32 cellular contexts compared by ENCODE assay signal in the genomic region with DNA sequence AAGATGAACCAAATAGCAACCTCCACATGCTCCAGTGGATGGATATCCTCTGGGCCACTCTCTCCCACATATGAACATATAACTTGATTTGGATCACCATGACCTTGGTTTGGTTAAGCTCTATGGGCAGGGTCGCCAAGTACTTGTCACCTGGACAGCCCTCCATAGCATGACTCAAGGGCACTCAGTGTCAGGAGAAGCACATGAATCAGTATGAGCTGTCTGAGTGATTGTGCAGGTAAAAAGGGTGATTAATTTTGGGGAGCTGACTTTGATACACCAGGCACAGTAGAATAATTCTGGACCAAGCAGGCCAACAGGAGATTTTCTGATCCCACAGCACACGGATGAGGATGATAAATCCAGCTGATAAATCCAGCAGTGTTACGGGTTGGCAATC.
"Had no signal": no experiment of that assay in that cellular context is flagged by ENCODE, and none has a peak within 500 bp of the region (broad histone marks: within the 10 kb centered on the region; RNA-seq: fewer than 3 reads in every experiment).

No MANE protein-coding gene starts in this region.

- H3K27ac ChIP-seq: brain microvascular endothelial cell, cardiac muscle cell, Peyer's patch, WERI-Rb-1 had no signal

- H3K27me3 Mint-ChIP-seq: activated CD4-positive, alpha-beta memory T cell treated with anti-CD3 and anti-CD28 coated beads, Interleukin-2, amount 10 ng/mL, durations not matched to agents 7 days and 5 days; activated CD8-positive, alpha-beta memory T cell treated with anti-CD3 and anti-CD28 coated beads, Interleukin-2, amount 10 ng/mL, durations not matched to agents 7 days and 5 days; activated naive CD8-positive, alpha-beta T cell treated with anti-CD3 and anti-CD28 coated beads for 36 hours had no signal

- H3K36me3 Mint-ChIP-seq: activated CD8-positive, alpha-beta memory T cell treated with anti-CD3 and anti-CD28 coated beads, Interleukin-2, amount 10 ng/mL, durations not matched to agents 7 days and 5 days; activated naive CD8-positive, alpha-beta T cell treated with anti-CD3 and anti-CD28 coated beads for 36 hours had no signal

- FAIRE-seq: K562 had no signal

- H3K9me3 ChIP-seq: Peyer's patch had no signal

- H3K27ac Mint-ChIP-seq: activated CD4-positive, alpha-beta memory T cell treated with anti-CD3 and anti-CD28 coated beads, Interleukin-2, amount 10 ng/mL, durations not matched to agents 7 days and 5 days; activated CD8-positive, alpha-beta memory T cell treated with anti-CD3 and anti-CD28 coated beads, Interleukin-2, amount 10 ng/mL, durations not matched to agents 7 days and 5 days; activated naive CD8-positive, alpha-beta T cell treated with anti-CD3 and anti-CD28 coated beads for 36 hours had no signal

- H3K9me3 Mint-ChIP-seq: activated CD4-positive, alpha-beta memory T cell treated with anti-CD3 and anti-CD28 coated beads, Interleukin-2, amount 10 ng/mL, durations not matched to agents 7 days and 5 days; activated naive CD8-positive, alpha-beta T cell treated with anti-CD3 and anti-CD28 coated beads for 36 hours had no signal

- H3K36me3 ChIP-seq: brain microvascular endothelial cell, cardiac muscle cell, Peyer's patch, WERI-Rb-1 had no signal

- H3K27me3 ChIP-seq: brain microvascular endothelial cell, cardiac muscle cell, Peyer's patch had no signal

- H3K4me1 ChIP-seq: Peyer's patch had no signal

- H3K4me3 Mint-ChIP-seq: activated CD4-positive, alpha-beta memory T cell treated with anti-CD3 and anti-CD28 coated beads, Interleukin-2, amount 10 ng/mL, durations not matched to agents 7 days and 5 days; activated CD8-positive, alpha-beta memory T cell treated with anti-CD3 and anti-CD28 coated beads, Interleukin-2, amount 10 ng/mL, durations not matched to agents 7 days and 5 days; activated naive CD8-positive, alpha-beta T cell treated with anti-CD3 and anti-CD28 coated beads for 36 hours had no signal

- DNase-seq: activated CD4-positive, alpha-beta memory T cell treated with anti-CD3 and anti-CD28 coated beads, Interleukin-2, amount 10 ng/mL, durations not matched to agents 7 days and 5 days; activated CD4-positive, alpha-beta T cell treated with anti-CD3 and anti-CD28 coated beads for 1 hour; activated CD4-positive, alpha-beta T cell treated with anti-CD3 and anti-CD28 coated beads for 48 hours; activated CD4-positive, CD25-positive, alpha-beta regulatory T cell; activated CD8-positive, alpha-beta memory T cell treated with anti-CD3 and anti-CD28 coated beads for 24 hours; activated CD8-positive, alpha-beta memory T cell treated with anti-CD3 and anti-CD28 coated beads, Interleukin-2, amount 10 ng/mL, durations not matched to agents 7 days and 5 days; activated CD8-positive, alpha-beta memory T cell treated with anti-CD3 and anti-CD28 coated beads, Interleukin-2, amount 50 U/mL, for 48 hours; activated effector memory CD4-positive, alpha-beta T cell treated with anti-CD3 and anti-CD28 coated beads, Interleukin-2, amount 50 U/mL, for 16 hours; activated naive CD4-positive, alpha-beta T cell; activated naive CD4-positive, alpha-beta T cell treated with anti-CD3 and anti-CD28 coated beads, Interleukin-2, amount 50 U/mL, for 16 hours; activated naive CD8-positive, alpha-beta T cell treated with anti-CD3 and anti-CD28 coated beads for 36 hours; activated T-cell treated with anti-CD3 and anti-CD28 coated beads, Interleukin-2, amount 50 U/mL, for 48 hours; amniotic stem cell; aorta; brain microvascular endothelial cell; IMR-90; NCI-H1105; NCI-H1417 treated with DMSO at 0.1 percent for 48 hours; NCI-H187 treated with DMSO at 0.1 percent for 48 hours; NCI-H2081; NCI-H226; NCI-H446 treated with DMSO at 0.1 percent for 48 hours; NCI-H524; Peyer's patch; Right ventricle myocardium superior; RPMI8226; SW 1271; T-helper 1 cell; T1000; WERI-Rb-1 had no signal

- H3K4me3 ChIP-seq: cardiac muscle cell, K562, Peyer's patch had no signal

- H3K4me1 Mint-ChIP-seq: activated CD4-positive, alpha-beta memory T cell treated with anti-CD3 and anti-CD28 coated beads, Interleukin-2, amount 10 ng/mL, durations not matched to agents 7 days and 5 days; activated CD8-positive, alpha-beta memory T cell treated with anti-CD3 and anti-CD28 coated beads, Interleukin-2, amount 10 ng/mL, durations not matched to agents 7 days and 5 days; activated naive CD8-positive, alpha-beta T cell treated with anti-CD3 and anti-CD28 coated beads for 36 hours had no signal
